Comparison of ENCODE assay signal across 9 cellular contexts in the genomic region with DNA sequence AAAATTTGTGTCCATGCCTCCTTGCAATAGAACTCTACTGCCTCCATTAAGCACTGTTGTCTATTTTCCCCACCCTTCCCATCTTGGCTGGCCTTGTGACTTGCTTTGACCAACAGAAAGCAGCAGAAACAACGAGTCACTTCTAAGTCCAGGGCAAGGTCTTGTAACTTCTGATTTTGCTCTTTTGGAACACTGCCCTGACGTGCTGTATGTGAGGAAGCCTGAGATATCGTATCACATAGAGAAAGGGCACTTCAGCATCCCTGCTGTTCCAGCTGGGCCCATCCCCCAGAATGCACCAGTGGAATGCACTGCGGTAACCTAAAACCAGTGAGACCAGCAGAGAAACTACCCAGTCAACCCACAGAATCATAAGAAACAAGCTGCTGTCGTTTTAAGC. TPM values are rescaled to one million over a fixed set of nuclear protein-coding genes. Genes with fewer than 3 reads are reported as not detected.
DNase-seq lines count a peak whose midpoint lies in the region; ATAC-seq and TF ChIP-seq lines count a peak whose summit lies in the region.
"Had no signal": no experiment of that assay in that cellular context is flagged by ENCODE, and none has a peak within 500 bp of the region (broad histone marks: within the 10 kb centered on the region; RNA-seq: fewer than 3 reads in every experiment).

No MANE protein-coding gene starts in this region.

- H3K4me3 ChIP-seq in AG10803 (ENCODE audit: low read length) (no peak overlapping the region), NB4 (ENCODE audit: low read depth, low read length) (no peak overlapping the region), astrocyte of the spinal cord (ENCODE audit: low read depth, low read length) (no peak overlapping the region), mucosa of descending colon (no peak overlapping the region)

- in situ Hi-C loops in astrocyte of the spinal cord (cut with HindIII; ENCODE audit: low sequenced_read_pairs): no loop called here

- H3K36me3 Mint-ChIP-seq in T-cell: peaks cover 6% of the 10 kb centered on the region

- no peaks in the 10 kb centered on the region for H3K9me3 ChIP-seq in mucosa of descending colon

- intact Hi-C loops in mucosa of descending colon (cut with DNase I, micrococcal nuclease): no loop called here

- no peaks in the 10 kb centered on the region for H3K4me1 ChIP-seq in mucosa of descending colon (ENCODE audit: low read depth)

- H3K9me3 Mint-ChIP-seq in T-cell: no peaks in the 10 kb centered on the region
- H3K9me3 Mint-ChIP-seq: dendritic cell treated with granulocyte-macrophage colony-stimulating factor and Interleukin-4, amounts not matched to agents 40 ng/mL and 50 ng/mL, for 4 days had no signal

- CTCF ChIA-PET in T-cell (lab: Charles Lee): no interaction called here

- H3K27ac Mint-ChIP-seq in T-cell: no peak overlapping the region
- H3K27ac Mint-ChIP-seq: dendritic cell treated with granulocyte-macrophage colony-stimulating factor and Interleukin-4, amounts not matched to agents 40 ng/mL and 50 ng/mL, for 4 days had no signal

- no peak overlapping the region for H3K4me3 Mint-ChIP-seq in T-cell
- H3K4me3 Mint-ChIP-seq: dendritic cell treated with granulocyte-macrophage colony-stimulating factor and Interleukin-4, amounts not matched to agents 40 ng/mL and 50 ng/mL, for 4 days had no signal

- H3K27me3 Mint-ChIP-seq in T-cell: peaks cover 0 to 11% of the 10 kb centered on the region in 2 donors

- H3K4me1 Mint-ChIP-seq in T-cell: peaks cover 0 to 3% (median 0%) of the 10 kb centered on the region in 3 donors

- TF ChIP-seq CTCF in AG10803 (conservative IDR thresholded peaks at IDR 0.05; ENCODE audit: low read length): no peak
- TF ChIP-seq CTCF in NB4 (IDR thresholded peaks at IDR 0.05; ENCODE audit: low read depth, low read length): no peak
- TF ChIP-seq CTCF in astrocyte of the spinal cord (IDR thresholded peaks at IDR 0.05; ENCODE audit: low read depth, low read length): no peak
- no peak for TF ChIP-seq CTCF in mucosa of descending colon (IDR thresholded peaks at IDR 0.05)

- POLR2A ChIA-PET in T-cell (lab: Charles Lee): interaction anchor here in 1 of 2 donors (0.6 kb wide), 1 partner anchor 40 kb away, joined by 4 read pairs; no protein-coding TSS in a partner anchor

- H3K36me3 ChIP-seq in mucosa of descending colon (ENCODE audit: low read depth): no peaks in the 10 kb centered on the region

- TF ChIP-seq POLR2A in NB4 (IDR thresholded peaks at IDR 0.05; ENCODE audit: extremely low read depth, insufficient read length): no peak

- DNase-seq in AG10803 (ENCODE audit: low read depth): peak; percentile 8
- DNase-seq in NB4 (ENCODE audit: low read depth): peak; percentile 1
- DNase-seq in astrocyte of the spinal cord (ENCODE audit: low read depth, low spot score): peak; percentile 86
- DNase-seq in iris pigment epithelial cell (ENCODE audit: low read depth): peak; percentile 94
- no peak for DNase-seq in anterior cingulate cortex (lab: John Stamatoyannopoulos, UW)
- no peak for DNase-seq in T-cell
- no peak for DNase-seq in mucosa of descending colon

- no peak for ATAC-seq in T-cell (replicated peaks in 1 of 4)
- no peak for ATAC-seq in mucosa of descending colon
- ATAC-seq in HG03439 (IDR thresholded peaks at IDR 0.05; ENCODE audit: unreplicated experiment): no peak

RNA-seq across cellular contexts. Expression of a gene that starts 28.1 kb away (rescaled TPM):
- total RNA-seq in T-cell: 1 to 10 TPM; 2.6 to 7.6 (median 4.9) TPM
- 100 to 1,000 TPM in 1 of 3 donors, 10 to 100 TPM in 2; 81.5 to 194 (median 87.2) TPM for total RNA-seq in mucosa of descending colon

Comparison
In these comparisons a context has a peak if more than half of its experiments do, and no peak if none do; other contexts are left out.
1. DNase-seq: peak in AG10803 (single experiment), NB4 (single experiment), astrocyte of the spinal cord (single experiment) and iris pigment epithelial cell (single experiment); none in anterior cingulate cortex (0 of 58), T-cell (0 of 34) and mucosa of descending colon (0 of 3).
2. RNA of a gene that starts 28.1 kb away (total RNA-seq): 81.5 to 194 TPM in mucosa of descending colon; 2.6 to 7.6 TPM in T-cell; every median in the first group is over 4 times any median in the second.